1 cellular context compared by ENCODE assay signal in the genomic region with DNA sequence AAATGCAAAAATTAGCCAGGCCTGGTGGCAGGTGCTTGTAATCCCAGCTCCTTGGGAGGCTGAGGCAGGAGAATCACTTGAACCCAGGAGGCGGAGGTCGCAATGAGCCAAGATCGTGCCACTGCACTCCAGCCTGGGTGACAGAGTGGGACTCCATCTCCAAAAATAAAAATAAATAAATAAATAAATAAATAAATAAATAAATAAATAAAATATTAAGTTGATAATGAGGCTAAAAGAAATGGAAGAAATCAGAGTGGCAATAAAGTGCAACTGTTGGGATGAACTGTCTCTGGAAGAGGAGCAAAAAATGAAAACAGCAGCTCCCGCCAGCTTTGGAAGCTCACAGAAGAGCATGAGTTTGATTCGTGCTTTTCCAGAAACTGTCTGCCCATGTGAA.
TF ChIP-seq lines count a peak whose summit lies in the region.

No MANE protein-coding gene starts in this region.

TF ChIP-seq in HEK293, 187 proteins besides CTCF, POLR2A, EP300 and RAD21 (continued from another document):
- TF ChIP-seq, protein P1, sequence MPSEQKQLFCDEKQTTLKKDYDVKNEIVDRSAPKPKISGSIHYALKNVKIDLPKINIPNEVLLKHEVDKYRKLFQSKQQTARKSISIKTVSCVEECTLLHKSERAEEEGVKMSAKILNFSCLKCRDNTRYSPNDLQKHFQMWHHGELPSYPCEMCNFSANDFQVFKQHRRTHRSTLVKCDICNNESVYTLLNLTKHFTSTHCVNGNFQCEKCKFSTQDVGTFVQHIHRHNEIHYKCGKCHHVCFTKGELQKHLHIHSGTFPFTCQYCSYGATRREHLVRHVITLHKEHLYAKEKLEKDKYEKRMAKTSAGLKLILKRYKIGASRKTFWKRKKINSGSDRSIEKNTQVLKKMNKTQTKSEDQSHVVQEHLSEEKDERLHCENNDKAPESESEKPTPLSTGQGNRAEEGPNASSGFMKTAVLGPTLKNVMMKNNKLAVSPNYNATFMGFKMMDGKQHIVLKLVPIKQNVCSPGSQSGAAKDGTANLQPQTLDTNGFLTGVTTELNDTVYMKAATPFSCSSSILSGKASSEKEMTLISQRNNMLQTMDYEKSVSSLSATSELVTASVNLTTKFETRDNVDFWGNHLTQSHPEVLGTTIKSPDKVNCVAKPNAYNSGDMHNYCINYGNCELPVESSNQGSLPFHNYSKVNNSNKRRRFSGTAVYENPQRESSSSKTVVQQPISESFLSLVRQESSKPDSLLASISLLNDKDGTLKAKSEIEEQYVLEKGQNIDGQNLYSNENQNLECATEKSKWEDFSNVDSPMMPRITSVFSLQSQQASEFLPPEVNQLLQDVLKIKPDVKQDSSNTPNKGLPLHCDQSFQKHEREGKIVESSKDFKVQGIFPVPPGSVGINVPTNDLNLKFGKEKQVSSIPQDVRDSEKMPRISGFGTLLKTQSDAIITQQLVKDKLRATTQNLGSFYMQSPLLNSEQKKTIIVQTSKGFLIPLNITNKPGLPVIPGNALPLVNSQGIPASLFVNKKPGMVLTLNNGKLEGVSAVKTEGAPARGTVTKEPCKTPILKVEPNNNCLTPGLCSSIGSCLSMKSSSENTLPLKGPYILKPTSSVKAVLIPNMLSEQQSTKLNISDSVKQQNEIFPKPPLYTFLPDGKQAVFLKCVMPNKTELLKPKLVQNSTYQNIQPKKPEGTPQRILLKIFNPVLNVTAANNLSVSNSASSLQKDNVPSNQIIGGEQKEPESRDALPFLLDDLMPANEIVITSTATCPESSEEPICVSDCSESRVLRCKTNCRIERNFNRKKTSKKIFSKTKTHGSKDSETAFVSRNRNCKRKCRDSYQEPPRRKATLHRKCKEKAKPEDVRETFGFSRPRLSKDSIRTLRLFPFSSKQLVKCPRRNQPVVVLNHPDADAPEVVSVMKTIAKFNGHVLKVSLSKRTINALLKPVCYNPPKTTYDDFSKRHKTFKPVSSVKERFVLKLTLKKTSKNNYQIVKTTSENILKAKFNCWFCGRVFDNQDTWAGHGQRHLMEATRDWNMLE (tag by site-specific recombination; conservative IDR thresholded peaks at IDR 0.05; ENCODE audit: low read depth) = peak; percentile 85
- TF ChIP-seq ZXDB (tag by site-specific recombination; IDR thresholded peaks at IDR 0.05) (peak; percentile 65; the same call in 1 of the 2 replicates), ZNF121 (tag by site-specific recombination; IDR thresholded peaks at IDR 0.05) (0 out of 2 replicates have a peak, but pooled peaks have one; percentile 25), ZNF623 (tag by site-specific recombination; IDR thresholded peaks at IDR 0.05) (peak; percentile 68; the same call in 1 of the 2 replicates), ZNF629 (tag by site-specific recombination; IDR thresholded peaks at IDR 0.05) (peak; percentile 30; the same call in 1 of the 2 replicates), ZNF510 (tag by site-specific recombination; IDR thresholded peaks at IDR 0.05; ENCODE audit: insufficient replicate concordance) (peak; percentile 73), ZNF530 (tag by site-specific recombination; IDR thresholded peaks at IDR 0.05; ENCODE audit: low read depth) (peak; percentile 46; the same call in 1 of the 2 replicates), ZNF555 (tag by site-specific recombination; conservative IDR thresholded peaks at IDR 0.05) (peak; percentile 77), ZNF292 (tag by site-specific recombination; IDR thresholded peaks at IDR 0.05; ENCODE audit: borderline replicate concordance, low read depth) (0 out of 2 replicates have a peak, but pooled peaks have one; percentile 50), ZBTB21 (tag by site-specific recombination; IDR thresholded peaks at IDR 0.05) (peak; percentile 31; the same call in 1 of the 2 replicates), ZBTB8A (tag by site-specific recombination; IDR thresholded peaks at IDR 0.05) (peak; percentile 68), ZNF426 (tag by site-specific recombination; IDR thresholded peaks at IDR 0.05) (peak; percentile 84), ZNF433 (tag by site-specific recombination; IDR thresholded peaks at IDR 0.05; ENCODE audit: low read depth) (0 out of 2 replicates have a peak, but pooled peaks have one; percentile 36)
- TF ChIP-seq, protein P2, sequence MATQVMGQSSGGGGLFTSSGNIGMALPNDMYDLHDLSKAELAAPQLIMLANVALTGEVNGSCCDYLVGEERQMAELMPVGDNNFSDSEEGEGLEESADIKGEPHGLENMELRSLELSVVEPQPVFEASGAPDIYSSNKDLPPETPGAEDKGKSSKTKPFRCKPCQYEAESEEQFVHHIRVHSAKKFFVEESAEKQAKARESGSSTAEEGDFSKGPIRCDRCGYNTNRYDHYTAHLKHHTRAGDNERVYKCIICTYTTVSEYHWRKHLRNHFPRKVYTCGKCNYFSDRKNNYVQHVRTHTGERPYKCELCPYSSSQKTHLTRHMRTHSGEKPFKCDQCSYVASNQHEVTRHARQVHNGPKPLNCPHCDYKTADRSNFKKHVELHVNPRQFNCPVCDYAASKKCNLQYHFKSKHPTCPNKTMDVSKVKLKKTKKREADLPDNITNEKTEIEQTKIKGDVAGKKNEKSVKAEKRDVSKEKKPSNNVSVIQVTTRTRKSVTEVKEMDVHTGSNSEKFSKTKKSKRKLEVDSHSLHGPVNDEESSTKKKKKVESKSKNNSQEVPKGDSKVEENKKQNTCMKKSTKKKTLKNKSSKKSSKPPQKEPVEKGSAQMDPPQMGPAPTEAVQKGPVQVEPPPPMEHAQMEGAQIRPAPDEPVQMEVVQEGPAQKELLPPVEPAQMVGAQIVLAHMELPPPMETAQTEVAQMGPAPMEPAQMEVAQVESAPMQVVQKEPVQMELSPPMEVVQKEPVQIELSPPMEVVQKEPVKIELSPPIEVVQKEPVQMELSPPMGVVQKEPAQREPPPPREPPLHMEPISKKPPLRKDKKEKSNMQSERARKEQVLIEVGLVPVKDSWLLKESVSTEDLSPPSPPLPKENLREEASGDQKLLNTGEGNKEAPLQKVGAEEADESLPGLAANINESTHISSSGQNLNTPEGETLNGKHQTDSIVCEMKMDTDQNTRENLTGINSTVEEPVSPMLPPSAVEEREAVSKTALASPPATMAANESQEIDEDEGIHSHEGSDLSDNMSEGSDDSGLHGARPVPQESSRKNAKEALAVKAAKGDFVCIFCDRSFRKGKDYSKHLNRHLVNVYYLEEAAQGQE (tag by site-specific recombination; IDR thresholded peaks at IDR 0.05) = peak; percentile 63
